17 cellular contexts compared by ENCODE assay signal in the genomic region with DNA sequence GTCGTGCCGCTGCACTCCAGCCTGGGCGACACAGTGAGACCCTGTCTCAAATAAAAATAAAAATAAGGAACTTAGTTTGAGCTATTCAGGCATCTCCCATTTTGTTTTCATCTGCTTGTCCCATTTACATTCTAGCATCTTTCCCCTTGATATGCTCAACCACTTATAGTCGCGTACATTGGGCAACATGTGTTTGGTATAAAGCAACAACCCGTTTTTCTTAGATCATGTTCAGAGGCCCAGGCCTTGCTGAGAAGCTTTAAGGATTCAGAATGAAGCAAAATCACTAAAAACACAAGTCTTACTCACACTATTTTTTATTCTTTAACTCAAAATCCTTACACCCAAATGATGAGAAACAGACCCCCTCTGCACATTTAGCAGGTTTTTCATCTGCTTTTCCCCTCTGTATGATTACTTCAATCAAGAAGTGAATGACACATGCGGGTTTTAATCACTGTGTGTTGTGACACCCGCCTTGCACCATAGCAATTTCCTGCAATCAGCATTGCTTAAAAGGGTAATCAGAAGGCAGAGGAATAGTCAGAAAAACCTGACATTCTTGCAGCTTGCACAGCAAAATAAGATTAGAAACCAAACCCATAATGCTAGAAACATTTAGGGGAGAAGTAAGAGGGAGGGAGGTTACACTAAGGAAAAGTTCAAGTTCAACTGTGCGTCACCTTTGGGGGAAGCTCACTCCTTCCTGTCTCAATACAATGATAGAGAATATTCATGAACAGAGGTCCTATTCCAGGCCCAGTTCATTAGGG. TPM values are rescaled to one million over a fixed set of nuclear protein-coding genes. Genes with fewer than 3 reads are reported as not detected.
DNase-seq lines count a peak whose midpoint lies in the region; ATAC-seq and TF ChIP-seq lines count a peak whose summit lies in the region.
"Had no signal": no experiment of that assay in that cellular context is flagged by ENCODE, and none has a peak within 500 bp of the region (broad histone marks: within the 10 kb centered on the region; RNA-seq: fewer than 3 reads in every experiment).

No MANE protein-coding gene starts in this region.

- H3K9ac ChIP-seq in HUES48 (ENCODE audit: low read depth, low read length), result no peak overlapping the region

- H3K4me3 ChIP-seq in A673 (ENCODE audit: low read depth, low read length, poor library complexity, severe bottlenecking) (no peak overlapping the region), HUES48 (ENCODE audit: low read depth, low read length) (no peak overlapping the region)
- H3K4me3 ChIP-seq: ovary had no signal

- DNase-seq in A673 (ENCODE audit: low spot score), result peak; percentile 63
- peak; percentile 82 for DNase-seq in iris pigment epithelial cell (ENCODE audit: low read depth)
- DNase-seq in stimulated activated CD4-positive, alpha-beta T cell treated with anti-CD3 and anti-CD28 coated beads, Interleukin-2, amount 100 ng/mL, for 48 hours, result no peak
- DNase-seq: activated CD4-positive, CD25-positive, alpha-beta regulatory T cell; activated gamma-delta T cell; aorta; Caco-2; cortex of kidney; Kasumi-1; NCI-H1694; ovary had no signal

- ATAC-seq in SK-N-SH treated with all-trans-retinoic acid at 6 μM for 48 hours (peak; percentile 21), GM21786 (IDR thresholded peaks at IDR 0.05; ENCODE audit: unreplicated experiment) (no peak), HG03442 (IDR thresholded peaks at IDR 0.05; ENCODE audit: unreplicated experiment) (no peak), HG03457 (IDR thresholded peaks at IDR 0.05; ENCODE audit: unreplicated experiment) (no peak)
- ATAC-seq: T-cell had no signal

- peaks cover 26% of the 10 kb centered on the region for H3K4me1 ChIP-seq in A673 (ENCODE audit: insufficient read depth, low read length, poor library complexity, severe bottlenecking)
- H3K4me1 ChIP-seq in HUES48 (ENCODE audit: control insufficient read depth, insufficient read depth, low read length), result peaks cover 8% of the 10 kb centered on the region

- intact Hi-C loops in A673 (cut with micrococcal nuclease; ENCODE audit: unreplicated experiment), result loop anchor here (10.0 kb wide), 1 partner anchor 561 kb away; no protein-coding TSS in a partner anchor

- H3K27me3 ChIP-seq in A673 (replicated peaks; ENCODE audit: insufficient read depth, low read depth, low read length, poor library complexity), result no peaks in the 10 kb centered on the region
- H3K27me3 ChIP-seq in HUES48 (ENCODE audit: control insufficient read depth, insufficient read depth, low read length), result no peaks in the 10 kb centered on the region
- H3K27me3 ChIP-seq: ovary had no signal

- CTCF ChIA-PET in A673 (lab: Charles Lee), result no interaction called here

- H3K36me3 ChIP-seq in A673 (ENCODE audit: insufficient read depth, low read length, poor library complexity, severe bottlenecking) (peaks cover 16% of the 10 kb centered on the region), HUES48 (ENCODE audit: control insufficient read depth, insufficient read depth, low read length) (peaks cover 5% of the 10 kb centered on the region)
- H3K36me3 ChIP-seq: ovary had no signal

- POLR2A ChIA-PET in A673 (lab: Charles Lee; ENCODE audit: low non-redundant PET), result no interaction called here

- H3K27ac ChIP-seq in A673 (ENCODE audit: low read depth, low read length, poor library complexity, severe bottlenecking) (peak overlapping the region; percentile 59), HUES48 (ENCODE audit: low read depth, low read length) (peak overlapping the region; percentile 15)
- H3K27ac ChIP-seq: ovary had no signal

- TF ChIP-seq CTCF in A673 (conservative IDR thresholded peaks at IDR 0.05; ENCODE audit: low read depth, low read length), result no peak

- H3K9me3 ChIP-seq in A673 (ENCODE audit: low read depth, low read length, poor library complexity, severe bottlenecking) (no peaks in the 10 kb centered on the region), HUES48 (ENCODE audit: control insufficient read depth, insufficient read depth, low read length) (no peaks in the 10 kb centered on the region)
- H3K9me3 ChIP-seq: Caco-2, ovary had no signal

- no TSS peak for BruUV-seq in A673 (replicated peaks; lab: Mats Ljungman, UMichigan)

TF ChIP-seq in SK-N-SH treated with all-trans-retinoic acid at 6 μM for 48 hours, 23 proteins besides CTCF, POLR2A, EP300 and RAD21:
- TF ChIP-seq TCF4 (CRISPR knock-in tag; IDR thresholded peaks at IDR 0.05; ENCODE audit: borderline replicate concordance) (no peak), ZC3H10 (CRISPR knock-in tag; IDR thresholded peaks at IDR 0.05) (no peak), ZNF565 (CRISPR knock-in tag; conservative IDR thresholded peaks at IDR 0.05; ENCODE audit: low read depth) (no peak), BACH2 (CRISPR knock-in tag; IDR thresholded peaks at IDR 0.05; ENCODE audit: borderline replicate concordance) (no peak), ZFP3 (CRISPR knock-in tag; IDR thresholded peaks at IDR 0.05) (no peak), GLIS3 (CRISPR knock-in tag; IDR thresholded peaks at IDR 0.05) (no peak)
- TF ChIP-seq, protein P1, sequence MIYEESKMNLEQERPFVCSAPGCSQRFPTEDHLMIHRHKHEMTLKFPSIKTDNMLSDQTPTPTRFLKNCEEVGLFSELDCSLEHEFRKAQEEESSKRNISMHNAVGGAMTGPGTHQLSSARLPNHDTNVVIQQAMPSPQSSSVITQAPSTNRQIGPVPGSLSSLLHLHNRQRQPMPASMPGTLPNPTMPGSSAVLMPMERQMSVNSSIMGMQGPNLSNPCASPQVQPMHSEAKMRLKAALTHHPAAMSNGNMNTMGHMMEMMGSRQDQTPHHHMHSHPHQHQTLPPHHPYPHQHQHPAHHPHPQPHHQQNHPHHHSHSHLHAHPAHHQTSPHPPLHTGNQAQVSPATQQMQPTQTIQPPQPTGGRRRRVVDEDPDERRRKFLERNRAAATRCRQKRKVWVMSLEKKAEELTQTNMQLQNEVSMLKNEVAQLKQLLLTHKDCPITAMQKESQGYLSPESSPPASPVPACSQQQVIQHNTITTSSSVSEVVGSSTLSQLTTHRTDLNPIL (CRISPR knock-in tag; IDR thresholded peaks at IDR 0.05; ENCODE audit: low read depth), result no peak

RNA-seq across cellular contexts. Expression of a gene that starts 25.9 kb away (rescaled TPM):
- 56.8 and 61.0 TPM in 2 replicates for total RNA-seq in A673 (2021)

RNA-seq across cellular contexts. Expression of a gene that starts 33.5 kb away (rescaled TPM):
- total RNA-seq in A673 (2021), result 5.4 TPM in 2 replicates

RNA-seq across cellular contexts. Expression of a gene that starts 33.9 kb away (rescaled TPM):
- total RNA-seq in A673 (2021), result 16.5 and 16.9 TPM in 2 replicates

Comparison
In these comparisons a context has a peak if more than half of its experiments do, and no peak if none do; other contexts are left out.
1. DNase-seq: peak in A673 (single experiment) and iris pigment epithelial cell (single experiment); none in stimulated activated CD4-positive, alpha-beta T cell treated with anti-CD3 and anti-CD28 coated beads, Interleukin-2, amount 100 ng/mL, for 48 hours (0 of 2).